16 cellular contexts compared by ENCODE assay signal in the genomic region with DNA sequence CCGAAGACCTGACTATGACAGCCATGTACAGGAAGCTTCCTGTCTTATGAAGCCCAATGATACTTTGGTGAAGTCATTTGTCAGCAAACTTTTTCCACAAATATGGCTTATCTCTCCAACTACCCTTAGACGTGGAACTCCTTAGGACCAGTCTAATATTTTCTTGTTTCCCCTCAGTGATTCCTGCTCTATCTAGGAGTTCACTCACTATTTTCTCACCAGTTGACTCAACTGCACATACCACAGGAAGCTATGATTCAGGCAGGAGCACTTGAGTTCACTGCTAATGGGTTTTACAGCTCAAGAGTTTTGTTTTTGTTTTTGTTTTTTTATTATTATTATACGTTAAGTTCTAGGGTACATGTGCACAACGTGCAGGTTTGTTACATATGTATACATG.
A peak's percentile ranks its signal among the peaks of the same experiment; 100 is the strongest.
DNase-seq lines count a peak whose midpoint lies in the region; ATAC-seq lines count a peak whose summit lies in the region.
"Had no signal": no experiment of that assay in that cellular context is flagged by ENCODE, and none has a peak within 500 bp of the region (broad histone marks: within the 10 kb centered on the region; RNA-seq: fewer than 3 reads in every experiment).

No MANE protein-coding gene starts in this region.

- no peaks in the 10 kb centered on the region for H4K20me1 ChIP-seq in GM23248 (ENCODE audit: insufficient read depth)

- no peaks in the 10 kb centered on the region for H3K9me2 ChIP-seq in GM23248 (ENCODE audit: insufficient read depth)

- DNase-seq in GM23248 (peak; percentile 90), SJSA1 (ENCODE audit: low read depth in 1 of 2, low spot score in 2 of 2) (peak in 1 of 2 experiments; percentile 33), fibroblast of peridontal ligament (ENCODE audit: extremely low read depth) (peak; percentile 25), OCI-M2 (lab: John Stamatoyannopoulos, UW; ENCODE audit: unreplicated experiment) (no peak)
- DNase-seq in effector CD8-positive, alpha-beta T cell (lab: John Stamatoyannopoulos, UW): no peak
- DNase-seq: activated T-cell treated with anti-CD3 and anti-CD28 coated beads for 4 hours; CD8-positive, alpha-beta T cell; effector CD4-positive, alpha-beta T cell; GF-D8; H9; heart right ventricle; left lung; MM.1S; naive thymus-derived CD8-positive, alpha-beta T cell had no signal

- H3K27me3 ChIP-seq in GM23248 (replicated peaks; ENCODE audit: insufficient read depth) (no peaks in the 10 kb centered on the region), SJSA1 (replicated peaks) (no peaks in the 10 kb centered on the region), skeletal muscle satellite cell (ENCODE audit: control insufficient read depth, insufficient read depth, low read length) (no peaks in the 10 kb centered on the region)
- H3K27me3 ChIP-seq: heart right ventricle, left lung had no signal

- no peak overlapping the region for H2AFZ ChIP-seq in GM23248

- H3K79me2 ChIP-seq in GM23248 (ENCODE audit: insufficient read depth): no peaks in the 10 kb centered on the region

- H3K36me3 ChIP-seq in GM23248 (ENCODE audit: low read depth): peaks cover 25% of the 10 kb centered on the region; the same call in 1 of the 2 replicates
- peaks cover 43% of the 10 kb centered on the region for H3K36me3 ChIP-seq in SJSA1
- H3K36me3 ChIP-seq in skeletal muscle satellite cell (ENCODE audit: insufficient read depth, low read length): peaks cover 41% of the 10 kb centered on the region
- H3K36me3 ChIP-seq: left lung had no signal

- 32 to 35% methylated on average over 4 of the region's 4 CpGs for WGBS in GM23248 (ENCODE audit: low coverage in 1 of 2, low lambda C conversion rate in 2 of 2, missing lambda C conversion rate in 2 of 2), 2 experiments

- H3K9me3 ChIP-seq in GM23248 (ENCODE audit: low read depth): no peaks in the 10 kb centered on the region
- no peaks in the 10 kb centered on the region for H3K9me3 ChIP-seq in SJSA1 (replicated peaks)
- no peaks in the 10 kb centered on the region for H3K9me3 ChIP-seq in skeletal muscle satellite cell (replicated peaks; ENCODE audit: low read length)
- H3K9me3 ChIP-seq: heart right ventricle, left lung had no signal

- no peak overlapping the region for H3K4me3 ChIP-seq in GM23248
- H3K4me3 ChIP-seq in SJSA1: no peak overlapping the region
- no peak overlapping the region for H3K4me3 ChIP-seq in skeletal muscle satellite cell (ENCODE audit: low read length)
- H3K4me3 ChIP-seq: heart right ventricle, left lung had no signal

- H3K9ac ChIP-seq in GM23248 (peak overlapping the region; percentile 14; the same call in 1 of the 2 replicates), skeletal muscle satellite cell (ENCODE audit: low read depth, low read length) (no peak overlapping the region)

- in situ Hi-C loops in GM23248 (cut with MboI): no loop called here

- H3K27ac ChIP-seq in GM23248 (peak overlapping the region; percentile 74), SJSA1 (0 out of 2 replicates have a peak overlapping the region, but pooled peaks have one; percentile 6)
- H3K27ac ChIP-seq: heart right ventricle, left lung had no signal

- no peak for ATAC-seq in HG02973 (IDR thresholded peaks at IDR 0.05; ENCODE audit: unreplicated experiment)
- ATAC-seq: CD8-positive, alpha-beta T cell; left lung; naive thymus-derived CD8-positive, alpha-beta T cell had no signal

- peaks cover 40% of the 10 kb centered on the region for H3F3A ChIP-seq in GM23248 (ENCODE audit: insufficient read depth)

- peaks cover 38% of the 10 kb centered on the region for H3K4me1 ChIP-seq in GM23248 (ENCODE audit: insufficient read depth)
- H3K4me1 ChIP-seq in SJSA1 (replicated peaks): peaks cover 31% of the 10 kb centered on the region
- H3K4me1 ChIP-seq in skeletal muscle satellite cell (ENCODE audit: control insufficient read depth, insufficient read depth, low read length): peaks cover 26% of the 10 kb centered on the region
- H3K4me1 ChIP-seq: left lung had no signal

- H3K4me2 ChIP-seq in GM23248 (ENCODE audit: unreplicated experiment) (peak overlapping the region; percentile 32), skeletal muscle satellite cell (ENCODE audit: low read length) (peak overlapping the region; percentile 24)

Comparison
In these comparisons a context has a peak if more than half of its experiments do, and no peak if none do; other contexts are left out.
1. DNase-seq: peak in GM23248 (single experiment) and fibroblast of peridontal ligament (single experiment); none in OCI-M2 (single experiment) and effector CD8-positive, alpha-beta T cell (single experiment).